Comparison of ENCODE assay signal across 8 cellular contexts in genomic region chr12:123223241-123223668, GRCh38. TPM values are rescaled to one million over a fixed set of nuclear protein-coding genes. Genes with fewer than 3 reads are reported as not detected.
A peak's percentile ranks its signal among the peaks of the same experiment; 100 is the strongest.
DNase-seq lines count a peak whose midpoint lies in the region; ATAC-seq and TF ChIP-seq lines count a peak whose summit lies in the region.
"Had no signal": no experiment of that assay in that cellular context is flagged by ENCODE, and none has a peak within 500 bp of the region (broad histone marks: within the 10 kb centered on the region; RNA-seq: fewer than 3 reads in every experiment).

No MANE protein-coding gene starts in this region.

- H4K8ac ChIP-seq in mesendoderm (ENCODE audit: low read depth, low read length), result no peak overlapping the region

- CTCF ChIA-PET in activated CD4-positive, alpha-beta T cell treated with anti-CD3 and anti-CD28 coated beads, Interleukin-2, amount 10 ng/mL, durations not matched to agents 7 days and 5 days (lab: Charles Lee), result interaction anchor here (0.8 to 2.7 kb wide), 6 partner anchors 9 to 180 kb away, joined by 3 to 26 read pairs (median 4); partner anchors contain the start of genes MPHOSPH9 and MTRFR

- H3K79me2 ChIP-seq in mesendoderm (ENCODE audit: control insufficient read depth, insufficient read depth, low read length), result no peaks in the 10 kb centered on the region

- no peak overlapping the region for H3K18ac ChIP-seq in mesendoderm (ENCODE audit: low read length)

- H3K27ac ChIP-seq in mesendoderm (ENCODE audit: low read depth, low read length), result no peak overlapping the region

- POLR2A ChIA-PET in activated CD4-positive, alpha-beta T cell treated with anti-CD3 and anti-CD28 coated beads, Interleukin-2, amount 10 ng/mL, durations not matched to agents 7 days and 5 days (lab: Charles Lee), result interaction anchor here (0.6 to 1.9 kb wide), 2 partner anchors 10 to 654 kb away, joined by 14 to 15 read pairs; partner anchors contain the start of genes MPHOSPH9 and MTRFR

- peaks cover 49% of the 10 kb centered on the region for H3K4me1 Mint-ChIP-seq in activated CD4-positive, alpha-beta T cell treated with anti-CD3 and anti-CD28 coated beads, Interleukin-2, amount 10 ng/mL, durations not matched to agents 7 days and 5 days
- H3K4me1 Mint-ChIP-seq in stimulated activated naive CD8-positive, alpha-beta T cell treated with anti-CD3 and anti-CD28 coated beads, Interleukin-15, Interleukin-2, amounts not matched to agents 100 ng/mL and 50 ng/mL, for 24 hours (ENCODE audit: low read depth), result peaks cover 44% of the 10 kb centered on the region
- peaks cover 2% of the 10 kb centered on the region for H3K4me1 Mint-ChIP-seq in mesothelial cell of epicardium

- peak; percentile 74 for DNase-seq in activated CD4-positive, alpha-beta T cell treated with anti-CD3 and anti-CD28 coated beads, Interleukin-2, amount 10 ng/mL, durations not matched to agents 7 days and 5 days
- DNase-seq in fibroblast of peridontal ligament (ENCODE audit: extremely low read depth) (peak; percentile 84), NCI-H2081 treated with DMSO at 0.1 percent for 48 hours (lab: John Stamatoyannopoulos, UW) (no peak), mesendoderm (no peak), mesothelial cell of epicardium (ENCODE audit: low spot score in 2 of 2, unreplicated experiment in 2 of 2) (no peak)
- DNase-seq: kidney had no signal

- H4K5ac ChIP-seq in mesendoderm (ENCODE audit: low read length), result no peak overlapping the region

- H3K4ac ChIP-seq in mesendoderm (ENCODE audit: low read depth, low read length), result no peak overlapping the region

- no peak overlapping the region for H3K4me2 ChIP-seq in mesendoderm (ENCODE audit: low read length)

- no peak overlapping the region for H2BK120ac ChIP-seq in mesendoderm (ENCODE audit: low read depth, low read length)

- peak overlapping the region; percentile 96 for H3K27ac Mint-ChIP-seq in activated CD4-positive, alpha-beta T cell treated with anti-CD3 and anti-CD28 coated beads, Interleukin-2, amount 10 ng/mL, durations not matched to agents 7 days and 5 days
- peak overlapping the region; percentile 77 for H3K27ac Mint-ChIP-seq in stimulated activated naive CD8-positive, alpha-beta T cell treated with anti-CD3 and anti-CD28 coated beads, Interleukin-15, Interleukin-2, amounts not matched to agents 100 ng/mL and 50 ng/mL, for 24 hours
- no peak overlapping the region for H3K27ac Mint-ChIP-seq in mesothelial cell of epicardium

- H3K56ac ChIP-seq in mesendoderm (ENCODE audit: low read length), result no peak overlapping the region

- no peaks in the 10 kb centered on the region for H3K27me3 Mint-ChIP-seq in activated CD4-positive, alpha-beta T cell treated with anti-CD3 and anti-CD28 coated beads, Interleukin-2, amount 10 ng/mL, durations not matched to agents 7 days and 5 days
- H3K27me3 Mint-ChIP-seq in stimulated activated naive CD8-positive, alpha-beta T cell treated with anti-CD3 and anti-CD28 coated beads, Interleukin-15, Interleukin-2, amounts not matched to agents 100 ng/mL and 50 ng/mL, for 24 hours, result no peaks in the 10 kb centered on the region
- no peaks in the 10 kb centered on the region for H3K27me3 Mint-ChIP-seq in mesothelial cell of epicardium (ENCODE audit: low read depth)

- H3K36me3 ChIP-seq in mesendoderm (ENCODE audit: control insufficient read depth, insufficient read depth, low read length), result peaks cover under 1% of the 10 kb centered on the region

- TF ChIP-seq CTCF in mesothelial cell of epicardium (IDR thresholded peaks at IDR 0.05; ENCODE audit: unreplicated experiment), result no peak

- WGBS in mesendoderm (ENCODE audit: extremely low coverage, insufficient coverage, low lambda C conversion rate), result no CpG with 5 or more reads among the region's 11 CpGs

- no peaks in the 10 kb centered on the region for H3K27me3 ChIP-seq in mesendoderm (ENCODE audit: insufficient read depth, low read length, poor library complexity)

- H3K79me1 ChIP-seq in mesendoderm (ENCODE audit: low read length), result no peaks in the 10 kb centered on the region

- H3K4me1 ChIP-seq in mesendoderm (ENCODE audit: control insufficient read depth, low read depth, low read length), result no peaks in the 10 kb centered on the region

- H3K36me3 Mint-ChIP-seq in activated CD4-positive, alpha-beta T cell treated with anti-CD3 and anti-CD28 coated beads, Interleukin-2, amount 10 ng/mL, durations not matched to agents 7 days and 5 days (ENCODE audit: low read depth), result peaks cover 50% of the 10 kb centered on the region
- H3K36me3 Mint-ChIP-seq in stimulated activated naive CD8-positive, alpha-beta T cell treated with anti-CD3 and anti-CD28 coated beads, Interleukin-15, Interleukin-2, amounts not matched to agents 100 ng/mL and 50 ng/mL, for 24 hours (ENCODE audit: low read depth), result peaks cover 56% of the 10 kb centered on the region
- peaks cover 17% of the 10 kb centered on the region for H3K36me3 Mint-ChIP-seq in mesothelial cell of epicardium

- no peak overlapping the region for H3K9ac ChIP-seq in mesendoderm (ENCODE audit: low read length)

- H3K23ac ChIP-seq in mesendoderm (ENCODE audit: low read length), result no peak overlapping the region

- no peak overlapping the region for H2AK5ac ChIP-seq in mesendoderm (ENCODE audit: low read length)

- H3K4me3 ChIP-seq in mesendoderm (ENCODE audit: low read length), result no peak overlapping the region

- H3K4me3 Mint-ChIP-seq in activated CD4-positive, alpha-beta T cell treated with anti-CD3 and anti-CD28 coated beads, Interleukin-2, amount 10 ng/mL, durations not matched to agents 7 days and 5 days, result peak overlapping the region; percentile 64
- peak overlapping the region; percentile 46 for H3K4me3 Mint-ChIP-seq in stimulated activated naive CD8-positive, alpha-beta T cell treated with anti-CD3 and anti-CD28 coated beads, Interleukin-15, Interleukin-2, amounts not matched to agents 100 ng/mL and 50 ng/mL, for 24 hours
- no peak overlapping the region for H3K4me3 Mint-ChIP-seq in mesothelial cell of epicardium

- H2BK5ac ChIP-seq in mesendoderm (ENCODE audit: low read length), result no peak overlapping the region

- ATAC-seq in HG02885 (IDR thresholded peaks at IDR 0.05; ENCODE audit: poor library complexity, unreplicated experiment), result peak; percentile 57

- no peak overlapping the region for H2BK15ac ChIP-seq in mesendoderm (replicated peaks; ENCODE audit: low read depth)

- no peaks in the 10 kb centered on the region for H3K9me3 Mint-ChIP-seq in activated CD4-positive, alpha-beta T cell treated with anti-CD3 and anti-CD28 coated beads, Interleukin-2, amount 10 ng/mL, durations not matched to agents 7 days and 5 days
- H3K9me3 Mint-ChIP-seq in stimulated activated naive CD8-positive, alpha-beta T cell treated with anti-CD3 and anti-CD28 coated beads, Interleukin-15, Interleukin-2, amounts not matched to agents 100 ng/mL and 50 ng/mL, for 24 hours, result no peaks in the 10 kb centered on the region
- no peaks in the 10 kb centered on the region for H3K9me3 Mint-ChIP-seq in mesothelial cell of epicardium

RNA-seq across cellular contexts. Expression of gene MPHOSPH9, which starts 9.7 kb away (rescaled TPM):
- total RNA-seq in activated CD4-positive, alpha-beta T cell treated with anti-CD3 and anti-CD28 coated beads, Interleukin-2, amount 10 ng/mL, durations not matched to agents 7 days and 5 days, result 100 to 1,000 TPM; 134 to 162 TPM
- polyA plus RNA-seq in mesendoderm (2013, experiment 1 of 2), result 17.9 TPM
- 23.2 TPM for polyA plus RNA-seq in mesendoderm (2013, experiment 2 of 2)
- 35.7 to 40.9 TPM (median 36.5 TPM) in 3 replicates for total RNA-seq in mesothelial cell of epicardium

RNA-seq across cellular contexts. Expression of gene MTRFR, which starts 10.0 kb away (rescaled TPM):
- total RNA-seq in activated CD4-positive, alpha-beta T cell treated with anti-CD3 and anti-CD28 coated beads, Interleukin-2, amount 10 ng/mL, durations not matched to agents 7 days and 5 days, result 10 to 100 TPM; 29.2 to 30.8 TPM
- polyA plus RNA-seq in mesendoderm (2013, experiment 1 of 2), result 8.7 TPM
- polyA plus RNA-seq in mesendoderm (2013, experiment 2 of 2), result 9.2 TPM
- 15.3 to 16.6 TPM (median 15.7 TPM) in 3 replicates for total RNA-seq in mesothelial cell of epicardium

RNA-seq across cellular contexts. Expression of gene CDK2AP1, which starts 48.4 kb away (rescaled TPM):
- 10 to 100 TPM; 28.7 to 34.3 TPM for total RNA-seq in activated CD4-positive, alpha-beta T cell treated with anti-CD3 and anti-CD28 coated beads, Interleukin-2, amount 10 ng/mL, durations not matched to agents 7 days and 5 days
- polyA plus RNA-seq in mesendoderm (2013, experiment 1 of 2), result 398 TPM
- polyA plus RNA-seq in mesendoderm (2013, experiment 2 of 2), result 394 TPM
- 108 to 117 TPM (median 113 TPM) in 3 replicates for total RNA-seq in mesothelial cell of epicardium

Comparison
In these comparisons a context has a peak if more than half of its experiments do, and no peak if none do; other contexts are left out.
1. DNase-seq: peak in activated CD4-positive, alpha-beta T cell treated with anti-CD3 and anti-CD28 coated beads, Interleukin-2, amount 10 ng/mL, durations not matched to agents 7 days and 5 days (single experiment) and fibroblast of peridontal ligament (single experiment); none in NCI-H2081 treated with DMSO at 0.1 percent for 48 hours (single experiment), mesendoderm (single experiment) and mesothelial cell of epicardium (0 of 2).